Comparison of ENCODE assay signal across 25 cellular contexts in the genomic region with DNA sequence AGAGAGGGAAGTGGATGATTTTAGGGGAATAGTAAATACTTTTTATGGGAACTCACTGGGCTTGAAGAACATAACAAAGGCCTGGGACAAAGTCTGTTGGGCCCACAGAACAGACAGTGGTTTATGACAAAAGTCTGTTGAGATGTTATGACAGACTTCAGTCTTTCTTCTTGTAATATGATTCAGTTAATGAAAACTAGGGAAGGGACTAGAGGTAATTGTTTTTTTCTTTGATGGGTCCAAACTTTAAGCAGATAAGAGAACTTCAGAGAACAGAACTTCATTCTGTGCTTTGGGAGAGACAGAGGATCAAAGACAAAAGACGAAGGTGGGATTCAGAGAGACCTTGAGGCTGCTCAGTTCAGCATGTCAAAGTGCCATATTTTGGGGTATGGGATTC.
"Had no signal": no experiment of that assay in that cellular context is flagged by ENCODE, and none has a peak within 500 bp of the region (broad histone marks: within the 10 kb centered on the region; RNA-seq: fewer than 3 reads in every experiment).

No MANE protein-coding gene starts in this region.

- H3K27ac ChIP-seq: colonic mucosa, epithelial cell of prostate, esophagus squamous epithelium, gastrocnemius medialis, heart right ventricle, left lung, lower lobe of right lung had no signal

- H3K9me3 ChIP-seq: colonic mucosa, esophagus squamous epithelium, gastrocnemius medialis, left lung, lower lobe of right lung, mucosa of descending colon had no signal

- H3K4me3 ChIP-seq: colonic mucosa, esophagus squamous epithelium, gastrocnemius medialis, heart right ventricle, left lung, lower lobe of right lung, mucosa of descending colon had no signal

- H3K27me3 ChIP-seq: colonic mucosa, esophagus squamous epithelium, gastrocnemius medialis, heart right ventricle, left lung had no signal

- DNase-seq: colonic mucosa; cortex of kidney; effector CD8-positive, alpha-beta T cell; effector memory CD8-positive, alpha-beta T cell; endodermal cell; erythroblast; esophagus squamous epithelium; foreskin fibroblast; foreskin melanocyte; gastrocnemius medialis; glutamatergic neuron; head of caudate nucleus; heart right ventricle; hippocampal formation; left cardiac atrium; left lung; left ventricle myocardium superior; lower lobe of right lung; mesenchymal stem cell; mucosa of descending colon had no signal

- H3K4me1 ChIP-seq: colonic mucosa, left lung, lower lobe of right lung had no signal

- ATAC-seq: effector memory CD8-positive, alpha-beta T cell; esophagus mucosa; gastrocnemius medialis; left cardiac atrium; left lung; lower lobe of right lung; mucosa of descending colon had no signal

- H3K36me3 ChIP-seq: colonic mucosa, esophagus squamous epithelium, gastrocnemius medialis, heart right ventricle, left lung, lower lobe of right lung had no signal

- FAIRE-seq: endometrium, islet of Langerhans, keratinocyte had no signal
